ENCODE assay signal across 1 cellular context in the genomic region with DNA sequence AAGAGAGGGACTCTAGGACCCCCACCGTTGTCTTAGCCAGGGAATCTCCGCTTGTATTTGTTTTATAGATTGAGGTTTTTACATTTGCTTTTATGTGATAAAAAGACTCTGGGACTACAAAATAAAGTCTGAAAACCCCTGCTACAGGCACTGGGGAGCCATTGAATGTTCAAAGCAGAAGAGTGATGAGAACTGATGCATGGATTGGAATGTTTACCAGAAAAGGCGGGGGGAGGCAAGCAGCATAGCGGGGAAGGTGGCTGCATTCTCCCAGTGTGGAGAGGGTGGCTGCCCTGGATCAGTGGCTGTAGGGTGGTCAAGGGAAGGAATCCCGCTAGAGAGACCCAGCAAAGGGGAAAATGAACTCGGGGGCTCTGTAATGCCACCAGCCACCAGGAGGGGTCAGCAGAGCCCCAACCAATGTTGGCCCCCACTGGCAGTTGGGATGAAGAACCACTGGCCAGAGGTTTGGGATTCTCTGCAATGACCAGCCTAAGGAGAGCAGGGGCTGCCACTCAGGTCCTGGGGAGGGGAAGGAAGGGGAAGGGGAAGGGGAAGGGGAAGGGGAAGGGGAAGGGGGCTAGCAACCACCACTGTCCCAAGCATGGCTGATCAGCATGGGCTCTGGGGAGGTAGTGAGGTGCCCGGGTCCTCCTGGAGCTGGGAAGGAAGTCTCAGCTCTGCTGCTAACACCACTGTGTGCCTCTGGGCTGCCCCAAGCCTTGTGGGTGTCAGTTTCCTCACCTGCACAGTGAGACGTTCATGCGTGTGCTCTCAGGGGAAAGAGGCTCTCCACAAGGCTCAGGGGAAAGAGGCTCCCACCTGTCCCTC.
TF ChIP-seq lines count a peak whose summit lies in the region.

No MANE protein-coding gene starts in this region.

TF ChIP-seq in K562, 482 proteins besides CTCF, POLR2A, EP300 and RAD21 (continues in another document):
- TF ChIP-seq SETDB1 (IDR thresholded peaks at IDR 0.05; ENCODE audit: low read length) (no peak), DIDO1 (tag; IDR thresholded peaks at IDR 0.05; ENCODE audit: low read depth) (no peak), MAFK (IDR thresholded peaks at IDR 0.05; ENCODE audit: low read length) (peak; percentile 44), CHD1 (IDR thresholded peaks at IDR 0.05; ENCODE audit: low read length) (no peak), JUND (IDR thresholded peaks at IDR 0.05; ENCODE audit: borderline replicate concordance, low read depth, low read length) (peak; percentile 45; the same call in 1 of the 2 replicates), JUND (tag; IDR thresholded peaks at IDR 0.05; ENCODE audit: borderline replicate concordance, low read depth, low read length) (no peak), ZNF3 (CRISPR knock-in tag; IDR thresholded peaks at IDR 0.05) (no peak), CC2D1A (IDR thresholded peaks at IDR 0.05) (peak; percentile 87; the same call in 1 of the 2 replicates), STAG1 (CRISPR knock-in tag; IDR thresholded peaks at IDR 0.05; ENCODE audit: borderline replicate concordance) (peak; percentile 87; the same call in 1 of the 2 replicates), MAZ (CRISPR knock-in tag; conservative IDR thresholded peaks at IDR 0.05 in 1 of 2, IDR thresholded peaks at IDR 0.05 in 1 of 2) (peak in 1 of 2 experiments; percentile 58; a peak in 2 of 4 replicates), ZNF41 (CRISPR knock-in tag; conservative IDR thresholded peaks at IDR 0.05) (no peak), ZNF445 (CRISPR knock-in tag; IDR thresholded peaks at IDR 0.05; ENCODE audit: low read depth) (no peak), SMC3 (conservative IDR thresholded peaks at IDR 0.05; ENCODE audit: insufficient read depth, low read depth, low read length) (peak; percentile 97), ERF (CRISPR knock-in tag; IDR thresholded peaks at IDR 0.05) (no peak), SIN3A (IDR thresholded peaks at IDR 0.05; ENCODE audit: borderline replicate concordance in 2 of 2, control insufficient read depth in 1 of 2, low read depth in 2 of 2, low read length in 2 of 2) (no peak), MEF2A (IDR thresholded peaks at IDR 0.05; ENCODE audit: control insufficient read depth, low read depth, low read length) (no peak), TSC22D4 (tag; IDR thresholded peaks at IDR 0.05) (no peak), ZFP36 (IDR thresholded peaks at IDR 0.05; ENCODE audit: low read depth, low read length, partially characterized antibody) (peak; percentile 50), ATF1 (CRISPR knock-in tag; IDR thresholded peaks at IDR 0.05) (no peak), ATF1 (tag; IDR thresholded peaks at IDR 0.05) (no peak), ARID2 (IDR thresholded peaks at IDR 0.05) (peak; percentile 82; the same call in 1 of the 2 replicates), TEAD4 (IDR thresholded peaks at IDR 0.05; ENCODE audit: low read length) (no peak), TEAD4 (CRISPR knock-in tag; IDR thresholded peaks at IDR 0.05; ENCODE audit: borderline replicate concordance) (no peak), SMARCA5 (IDR thresholded peaks at IDR 0.05) (0 out of 2 replicates have a peak, but pooled peaks have one; percentile 24), ZNF696 (CRISPR knock-in tag; conservative IDR thresholded peaks at IDR 0.05) (no peak), NONO (IDR thresholded peaks at IDR 0.05; ENCODE audit: low read depth in 2 of 2, low read length in 1 of 2) (no peak), ZNF584 (CRISPR knock-in tag; IDR thresholded peaks at IDR 0.05; ENCODE audit: low read depth) (no peak), ETV1 (tag; conservative IDR thresholded peaks at IDR 0.05; ENCODE audit: low read depth) (no peak), TBP (optimal IDR thresholded peaks at IDR 0.05; ENCODE audit: low read depth, low read length) (no peak), FUS (optimal IDR thresholded peaks at IDR 0.05; ENCODE audit: low read depth, low read length) (no peak), SMAD1 (IDR thresholded peaks at IDR 0.05; ENCODE audit: low read depth, low read length, partially characterized antibody) (no peak), KDM1A (IDR thresholded peaks at IDR 0.05) (no peak), DEAF1 (CRISPR knock-in tag; IDR thresholded peaks at IDR 0.05) (peak; percentile 89), EP400 (IDR thresholded peaks at IDR 0.05) (no peak), TCF7L2 (IDR thresholded peaks at IDR 0.05; ENCODE audit: low read depth, low read length) (no peak), ZNF347 (CRISPR knock-in tag; IDR thresholded peaks at IDR 0.05; ENCODE audit: low read depth) (no peak)
- TF ChIP-seq, protein P1, sequence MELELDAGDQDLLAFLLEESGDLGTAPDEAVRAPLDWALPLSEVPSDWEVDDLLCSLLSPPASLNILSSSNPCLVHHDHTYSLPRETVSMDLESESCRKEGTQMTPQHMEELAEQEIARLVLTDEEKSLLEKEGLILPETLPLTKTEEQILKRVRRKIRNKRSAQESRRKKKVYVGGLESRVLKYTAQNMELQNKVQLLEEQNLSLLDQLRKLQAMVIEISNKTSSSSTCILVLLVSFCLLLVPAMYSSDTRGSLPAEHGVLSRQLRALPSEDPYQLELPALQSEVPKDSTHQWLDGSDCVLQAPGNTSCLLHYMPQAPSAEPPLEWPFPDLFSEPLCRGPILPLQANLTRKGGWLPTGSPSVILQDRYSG (tag; conservative IDR thresholded peaks at IDR 0.05; ENCODE audit: low read depth): no peak
- TF ChIP-seq, protein P2, sequence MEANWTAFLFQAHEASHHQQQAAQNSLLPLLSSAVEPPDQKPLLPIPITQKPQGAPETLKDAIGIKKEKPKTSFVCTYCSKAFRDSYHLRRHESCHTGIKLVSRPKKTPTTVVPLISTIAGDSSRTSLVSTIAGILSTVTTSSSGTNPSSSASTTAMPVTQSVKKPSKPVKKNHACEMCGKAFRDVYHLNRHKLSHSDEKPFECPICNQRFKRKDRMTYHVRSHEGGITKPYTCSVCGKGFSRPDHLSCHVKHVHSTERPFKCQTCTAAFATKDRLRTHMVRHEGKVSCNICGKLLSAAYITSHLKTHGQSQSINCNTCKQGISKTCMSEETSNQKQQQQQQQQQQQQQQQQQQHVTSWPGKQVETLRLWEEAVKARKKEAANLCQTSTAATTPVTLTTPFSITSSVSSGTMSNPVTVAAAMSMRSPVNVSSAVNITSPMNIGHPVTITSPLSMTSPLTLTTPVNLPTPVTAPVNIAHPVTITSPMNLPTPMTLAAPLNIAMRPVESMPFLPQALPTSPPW (CRISPR knock-in tag; IDR thresholded peaks at IDR 0.05): peak; percentile 40
- TF ChIP-seq, protein P3, sequence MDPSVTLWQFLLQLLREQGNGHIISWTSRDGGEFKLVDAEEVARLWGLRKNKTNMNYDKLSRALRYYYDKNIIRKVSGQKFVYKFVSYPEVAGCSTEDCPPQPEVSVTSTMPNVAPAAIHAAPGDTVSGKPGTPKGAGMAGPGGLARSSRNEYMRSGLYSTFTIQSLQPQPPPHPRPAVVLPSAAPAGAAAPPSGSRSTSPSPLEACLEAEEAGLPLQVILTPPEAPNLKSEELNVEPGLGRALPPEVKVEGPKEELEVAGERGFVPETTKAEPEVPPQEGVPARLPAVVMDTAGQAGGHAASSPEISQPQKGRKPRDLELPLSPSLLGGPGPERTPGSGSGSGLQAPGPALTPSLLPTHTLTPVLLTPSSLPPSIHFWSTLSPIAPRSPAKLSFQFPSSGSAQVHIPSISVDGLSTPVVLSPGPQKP (CRISPR knock-in tag; IDR thresholded peaks at IDR 0.05): no peak
- TF ChIP-seq, protein P4, sequence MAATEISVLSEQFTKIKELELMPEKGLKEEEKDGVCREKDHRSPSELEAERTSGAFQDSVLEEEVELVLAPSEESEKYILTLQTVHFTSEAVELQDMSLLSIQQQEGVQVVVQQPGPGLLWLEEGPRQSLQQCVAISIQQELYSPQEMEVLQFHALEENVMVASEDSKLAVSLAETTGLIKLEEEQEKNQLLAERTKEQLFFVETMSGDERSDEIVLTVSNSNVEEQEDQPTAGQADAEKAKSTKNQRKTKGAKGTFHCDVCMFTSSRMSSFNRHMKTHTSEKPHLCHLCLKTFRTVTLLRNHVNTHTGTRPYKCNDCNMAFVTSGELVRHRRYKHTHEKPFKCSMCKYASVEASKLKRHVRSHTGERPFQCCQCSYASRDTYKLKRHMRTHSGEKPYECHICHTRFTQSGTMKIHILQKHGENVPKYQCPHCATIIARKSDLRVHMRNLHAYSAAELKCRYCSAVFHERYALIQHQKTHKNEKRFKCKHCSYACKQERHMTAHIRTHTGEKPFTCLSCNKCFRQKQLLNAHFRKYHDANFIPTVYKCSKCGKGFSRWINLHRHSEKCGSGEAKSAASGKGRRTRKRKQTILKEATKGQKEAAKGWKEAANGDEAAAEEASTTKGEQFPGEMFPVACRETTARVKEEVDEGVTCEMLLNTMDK (IDR thresholded peaks at IDR 0.05; ENCODE audit: borderline replicate concordance, insufficient read depth, low read depth, low read length, poor library complexity, severe bottlenecking): no peak
- TF ChIP-seq, protein P5, sequence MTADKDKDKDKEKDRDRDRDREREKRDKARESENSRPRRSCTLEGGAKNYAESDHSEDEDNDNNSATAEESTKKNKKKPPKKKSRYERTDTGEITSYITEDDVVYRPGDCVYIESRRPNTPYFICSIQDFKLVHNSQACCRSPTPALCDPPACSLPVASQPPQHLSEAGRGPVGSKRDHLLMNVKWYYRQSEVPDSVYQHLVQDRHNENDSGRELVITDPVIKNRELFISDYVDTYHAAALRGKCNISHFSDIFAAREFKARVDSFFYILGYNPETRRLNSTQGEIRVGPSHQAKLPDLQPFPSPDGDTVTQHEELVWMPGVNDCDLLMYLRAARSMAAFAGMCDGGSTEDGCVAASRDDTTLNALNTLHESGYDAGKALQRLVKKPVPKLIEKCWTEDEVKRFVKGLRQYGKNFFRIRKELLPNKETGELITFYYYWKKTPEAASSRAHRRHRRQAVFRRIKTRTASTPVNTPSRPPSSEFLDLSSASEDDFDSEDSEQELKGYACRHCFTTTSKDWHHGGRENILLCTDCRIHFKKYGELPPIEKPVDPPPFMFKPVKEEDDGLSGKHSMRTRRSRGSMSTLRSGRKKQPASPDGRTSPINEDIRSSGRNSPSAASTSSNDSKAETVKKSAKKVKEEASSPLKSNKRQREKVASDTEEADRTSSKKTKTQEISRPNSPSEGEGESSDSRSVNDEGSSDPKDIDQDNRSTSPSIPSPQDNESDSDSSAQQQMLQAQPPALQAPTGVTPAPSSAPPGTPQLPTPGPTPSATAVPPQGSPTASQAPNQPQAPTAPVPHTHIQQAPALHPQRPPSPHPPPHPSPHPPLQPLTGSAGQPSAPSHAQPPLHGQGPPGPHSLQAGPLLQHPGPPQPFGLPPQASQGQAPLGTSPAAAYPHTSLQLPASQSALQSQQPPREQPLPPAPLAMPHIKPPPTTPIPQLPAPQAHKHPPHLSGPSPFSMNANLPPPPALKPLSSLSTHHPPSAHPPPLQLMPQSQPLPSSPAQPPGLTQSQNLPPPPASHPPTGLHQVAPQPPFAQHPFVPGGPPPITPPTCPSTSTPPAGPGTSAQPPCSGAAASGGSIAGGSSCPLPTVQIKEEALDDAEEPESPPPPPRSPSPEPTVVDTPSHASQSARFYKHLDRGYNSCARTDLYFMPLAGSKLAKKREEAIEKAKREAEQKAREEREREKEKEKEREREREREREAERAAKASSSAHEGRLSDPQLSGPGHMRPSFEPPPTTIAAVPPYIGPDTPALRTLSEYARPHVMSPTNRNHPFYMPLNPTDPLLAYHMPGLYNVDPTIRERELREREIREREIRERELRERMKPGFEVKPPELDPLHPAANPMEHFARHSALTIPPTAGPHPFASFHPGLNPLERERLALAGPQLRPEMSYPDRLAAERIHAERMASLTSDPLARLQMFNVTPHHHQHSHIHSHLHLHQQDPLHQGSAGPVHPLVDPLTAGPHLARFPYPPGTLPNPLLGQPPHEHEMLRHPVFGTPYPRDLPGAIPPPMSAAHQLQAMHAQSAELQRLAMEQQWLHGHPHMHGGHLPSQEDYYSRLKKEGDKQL (CRISPR knock-in tag; IDR thresholded peaks at IDR 0.05; ENCODE audit: borderline replicate concordance): no peak
- TF ChIP-seq, protein P6, sequence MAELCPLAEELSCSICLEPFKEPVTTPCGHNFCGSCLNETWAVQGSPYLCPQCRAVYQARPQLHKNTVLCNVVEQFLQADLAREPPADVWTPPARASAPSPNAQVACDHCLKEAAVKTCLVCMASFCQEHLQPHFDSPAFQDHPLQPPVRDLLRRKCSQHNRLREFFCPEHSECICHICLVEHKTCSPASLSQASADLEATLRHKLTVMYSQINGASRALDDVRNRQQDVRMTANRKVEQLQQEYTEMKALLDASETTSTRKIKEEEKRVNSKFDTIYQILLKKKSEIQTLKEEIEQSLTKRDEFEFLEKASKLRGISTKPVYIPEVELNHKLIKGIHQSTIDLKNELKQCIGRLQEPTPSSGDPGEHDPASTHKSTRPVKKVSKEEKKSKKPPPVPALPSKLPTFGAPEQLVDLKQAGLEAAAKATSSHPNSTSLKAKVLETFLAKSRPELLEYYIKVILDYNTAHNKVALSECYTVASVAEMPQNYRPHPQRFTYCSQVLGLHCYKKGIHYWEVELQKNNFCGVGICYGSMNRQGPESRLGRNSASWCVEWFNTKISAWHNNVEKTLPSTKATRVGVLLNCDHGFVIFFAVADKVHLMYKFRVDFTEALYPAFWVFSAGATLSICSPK (IDR thresholded peaks at IDR 0.05; ENCODE audit: borderline replicate concordance): no peak
- TF ChIP-seq, protein P7, sequence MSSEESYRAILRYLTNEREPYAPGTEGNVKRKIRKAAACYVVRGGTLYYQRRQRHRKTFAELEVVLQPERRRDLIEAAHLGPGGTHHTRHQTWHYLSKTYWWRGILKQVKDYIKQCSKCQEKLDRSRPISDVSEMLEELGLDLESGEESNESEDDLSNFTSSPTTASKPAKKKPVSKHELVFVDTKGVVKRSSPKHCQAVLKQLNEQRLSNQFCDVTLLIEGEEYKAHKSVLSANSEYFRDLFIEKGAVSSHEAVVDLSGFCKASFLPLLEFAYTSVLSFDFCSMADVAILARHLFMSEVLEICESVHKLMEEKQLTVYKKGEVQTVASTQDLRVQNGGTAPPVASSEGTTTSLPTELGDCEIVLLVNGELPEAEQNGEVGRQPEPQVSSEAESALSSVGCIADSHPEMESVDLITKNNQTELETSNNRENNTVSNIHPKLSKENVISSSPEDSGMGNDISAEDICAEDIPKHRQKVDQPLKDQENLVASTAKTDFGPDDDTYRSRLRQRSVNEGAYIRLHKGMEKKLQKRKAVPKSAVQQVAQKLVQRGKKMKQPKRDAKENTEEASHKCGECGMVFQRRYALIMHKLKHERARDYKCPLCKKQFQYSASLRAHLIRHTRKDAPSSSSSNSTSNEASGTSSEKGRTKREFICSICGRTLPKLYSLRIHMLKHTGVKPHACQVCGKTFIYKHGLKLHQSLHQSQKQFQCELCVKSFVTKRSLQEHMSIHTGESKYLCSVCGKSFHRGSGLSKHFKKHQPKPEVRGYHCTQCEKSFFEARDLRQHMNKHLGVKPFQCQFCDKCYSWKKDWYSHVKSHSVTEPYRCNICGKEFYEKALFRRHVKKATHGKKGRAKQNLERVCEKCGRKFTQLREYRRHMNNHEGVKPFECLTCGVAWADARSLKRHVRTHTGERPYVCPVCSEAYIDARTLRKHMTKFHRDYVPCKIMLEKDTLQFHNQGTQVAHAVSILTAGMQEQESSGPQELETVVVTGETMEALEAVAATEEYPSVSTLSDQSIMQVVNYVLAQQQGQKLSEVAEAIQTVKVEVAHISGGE (CRISPR knock-in tag; IDR thresholded peaks at IDR 0.05): no peak
